Comparison of ENCODE assay signal across 12 cellular contexts in the genomic region with DNA sequence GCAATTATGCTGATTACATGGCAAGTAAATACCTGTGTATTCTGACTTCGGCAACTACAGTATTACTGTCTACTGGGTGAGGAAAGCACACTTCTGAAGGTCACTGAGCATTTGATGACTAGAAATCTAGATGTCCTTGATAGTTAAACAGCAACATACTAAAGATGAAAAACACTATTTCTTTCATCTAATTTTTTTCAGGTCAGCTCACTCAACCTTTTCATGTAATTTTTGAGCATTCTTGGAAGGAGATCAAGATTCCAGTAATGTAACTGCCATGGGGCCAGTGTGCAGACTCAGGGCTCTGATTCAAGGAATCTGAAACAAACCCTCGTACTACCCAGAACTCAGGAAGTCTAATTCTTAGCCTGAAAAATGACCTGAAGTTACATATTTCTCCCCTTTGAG.
DNase-seq lines count a peak whose midpoint lies in the region; ATAC-seq and TF ChIP-seq lines count a peak whose summit lies in the region.
"Had no signal": no experiment of that assay in that cellular context is flagged by ENCODE, and none has a peak within 500 bp of the region (broad histone marks: within the 10 kb centered on the region; RNA-seq: fewer than 3 reads in every experiment).

No MANE protein-coding gene starts in this region.

- peak overlapping the region; percentile 55 for H3K4me3 Mint-ChIP-seq in activated CD8-positive, alpha-beta memory T cell treated with anti-CD3 and anti-CD28 coated beads, Interleukin-2, amount 10 ng/mL, durations not matched to agents 7 days and 5 days
- H3K4me3 Mint-ChIP-seq in T-helper 17 cell: peak overlapping the region; percentile 65

- no peak overlapping the region for H3K4me3 ChIP-seq in retinal pigment epithelial cell (ENCODE audit: low read length)

- peak; percentile 68 for ATAC-seq in activated CD8-positive, alpha-beta memory T cell treated with anti-CD3 and anti-CD28 coated beads, Interleukin-2, amount 10 ng/mL, durations not matched to agents 7 days and 5 days
- ATAC-seq in T-helper 17 cell: peak; percentile 64

- H3K4me1 Mint-ChIP-seq in activated CD8-positive, alpha-beta memory T cell treated with anti-CD3 and anti-CD28 coated beads, Interleukin-2, amount 10 ng/mL, durations not matched to agents 7 days and 5 days: peaks cover 75% of the 10 kb centered on the region
- peaks cover 39% of the 10 kb centered on the region for H3K4me1 Mint-ChIP-seq in T-helper 17 cell

- no peak for TF ChIP-seq CTCF in retinal pigment epithelial cell (conservative IDR thresholded peaks at IDR 0.05; ENCODE audit: low read depth, low read length)

- peak overlapping the region; percentile 94 for H3K27ac Mint-ChIP-seq in activated CD8-positive, alpha-beta memory T cell treated with anti-CD3 and anti-CD28 coated beads, Interleukin-2, amount 10 ng/mL, durations not matched to agents 7 days and 5 days
- H3K27ac Mint-ChIP-seq in T-helper 17 cell: peak overlapping the region; percentile 94

- H3K9me3 ChIP-seq in T-helper 17 cell (ENCODE audit: control insufficient read depth, low read length, poor library complexity, severe bottlenecking): peaks cover 13% of the 10 kb centered on the region

- CTCF ChIA-PET in activated CD8-positive, alpha-beta memory T cell treated with anti-CD3 and anti-CD28 coated beads, Interleukin-2, amount 10 ng/mL, durations not matched to agents 7 days and 5 days (lab: Charles Lee): interaction anchor here (0.8 to 3.0 kb wide), 15 partner anchors 9 to 222 kb away, joined by 3 to 12 read pairs (median 4); a partner anchor contains a TSS

- peak; percentile 64 for DNase-seq in activated CD8-positive, alpha-beta memory T cell treated with anti-CD3 and anti-CD28 coated beads, Interleukin-2, amount 10 ng/mL, durations not matched to agents 7 days and 5 days
- no peak for DNase-seq in activated CD8-positive, alpha-beta memory T cell treated with anti-CD3 and anti-CD28 coated beads, Interleukin-2, amount 50 U/mL, for 4 hours
- DNase-seq in T-helper 17 cell (no peak), dedifferentiated amniotic fluid mesenchymal stem cell (ENCODE audit: extremely low spot score) (peak; percentile 52), retinal pigment epithelial cell (ENCODE audit: low read depth) (peak; percentile 74), SW 1271 (lab: John Stamatoyannopoulos, UW) (no peak), amygdala (lab: John Stamatoyannopoulos, UW) (no peak)
- no peak for DNase-seq in stimulated activated CD8-positive, alpha-beta memory T cell treated with anti-CD3 and anti-CD28 coated beads, Interleukin-4, amount 100 ng/mL, for 48 hours
- DNase-seq: DMS 273 treated with DMSO at 0.1 percent for 48 hours, hypothalamus, NCI-H1436 treated with DMSO at 0.1 percent for 48 hours, occipital lobe had no signal

- H3K36me3 Mint-ChIP-seq in activated CD8-positive, alpha-beta memory T cell treated with anti-CD3 and anti-CD28 coated beads, Interleukin-2, amount 10 ng/mL, durations not matched to agents 7 days and 5 days: peaks cover 44% of the 10 kb centered on the region
- H3K36me3 Mint-ChIP-seq in T-helper 17 cell (ENCODE audit: low read depth): no peaks in the 10 kb centered on the region

- peaks cover 14% of the 10 kb centered on the region for H3K9me3 Mint-ChIP-seq in activated CD8-positive, alpha-beta memory T cell treated with anti-CD3 and anti-CD28 coated beads, Interleukin-2, amount 10 ng/mL, durations not matched to agents 7 days and 5 days (ENCODE audit: low read depth)

- H3K27me3 Mint-ChIP-seq in activated CD8-positive, alpha-beta memory T cell treated with anti-CD3 and anti-CD28 coated beads, Interleukin-2, amount 10 ng/mL, durations not matched to agents 7 days and 5 days: no peaks in the 10 kb centered on the region
- no peaks in the 10 kb centered on the region for H3K27me3 Mint-ChIP-seq in T-helper 17 cell

Comparison
In these comparisons a context has a peak if more than half of its experiments do, and no peak if none do; other contexts are left out.
1. DNase-seq: peak in activated CD8-positive, alpha-beta memory T cell treated with anti-CD3 and anti-CD28 coated beads, Interleukin-2, amount 10 ng/mL, durations not matched to agents 7 days and 5 days (single experiment), dedifferentiated amniotic fluid mesenchymal stem cell (single experiment) and retinal pigment epithelial cell (single experiment); none in activated CD8-positive, alpha-beta memory T cell treated with anti-CD3 and anti-CD28 coated beads, Interleukin-2, amount 50 U/mL, for 4 hours (single experiment), T-helper 17 cell (0 of 3), stimulated activated CD8-positive, alpha-beta memory T cell treated with anti-CD3 and anti-CD28 coated beads, Interleukin-4, amount 100 ng/mL, for 48 hours (single experiment), SW 1271 (0 of 2) and amygdala (0 of 56).